ENCODE assay signal across 8 cellular contexts in genomic region chr4:83282049-83282535, GRCh38. TPM values are rescaled to one million over a fixed set of nuclear protein-coding genes. Genes with fewer than 3 reads are reported as not detected.
DNase-seq lines count a peak whose midpoint lies in the region; ATAC-seq, FAIRE-seq and TF ChIP-seq lines count a peak whose summit lies in the region.

No MANE protein-coding gene starts in this region.

- FAIRE-seq in astrocyte (lab: Jason Lieb, UNC): peak; percentile 56

- POLR2A ChIA-PET in SK-N-SH (lab: Yijun Ruan, JAX): interaction anchor here (1.0 kb wide), 1 partner anchor 103 kb away, joined by 3 read pairs; no protein-coding TSS in a partner anchor

- peaks cover 8% of the 10 kb centered on the region for H3K4me1 Mint-ChIP-seq in astrocyte (ENCODE audit: low read depth, unreplicated experiment)

- H2AFZ ChIP-seq in SK-N-SH (ENCODE audit: low read depth): no peak overlapping the region
- H2AFZ ChIP-seq in astrocyte (ENCODE audit: low read depth, low read length): no peak overlapping the region

- WGBS in SK-N-SH (ENCODE audit: low lambda C conversion rate): 34% methylated on average over 4 of the region's 4 CpGs

- H3K36me3 ChIP-seq in SK-N-SH (replicated peaks in 1 of 2; ENCODE audit: control insufficient read depth in 1 of 2, insufficient read depth in 2 of 2, low read length in 1 of 2) (peaks cover 0 to 7% of the 10 kb centered on the region in 2 experiments), astrocyte (ENCODE audit: insufficient read depth, low read length) (no peaks in the 10 kb centered on the region)

- H3K4me2 ChIP-seq in SK-N-SH (no peak overlapping the region), astrocyte (ENCODE audit: low read length) (peak overlapping the region; percentile 22)

- TF ChIP-seq EP300 in SK-N-SH (IDR thresholded peaks at IDR 0.05; ENCODE audit: borderline replicate concordance in 1 of 2, low read depth in 1 of 2, low read length in 1 of 2): no peak

- peaks cover 0 to 7% of the 10 kb centered on the region in 2 experiments; a peak in 2 of 4 replicates for H3K4me1 ChIP-seq in SK-N-SH (ENCODE audit: control insufficient read depth in 1 of 2, insufficient read depth in 2 of 2, low read depth in 1 of 2, low read length in 1 of 2)
- H3K4me1 ChIP-seq in astrocyte (ENCODE audit: insufficient read depth, low read length): peaks cover 6% of the 10 kb centered on the region

- H4K20me1 ChIP-seq in SK-N-SH (ENCODE audit: insufficient read depth) (no peaks in the 10 kb centered on the region), astrocyte (ENCODE audit: insufficient read depth, low read length) (peaks cover 16% of the 10 kb centered on the region)

- peak overlapping the region; percentile 7 for H3K4me3 Mint-ChIP-seq in astrocyte (ENCODE audit: unreplicated experiment)

- CTCF ChIA-PET in SK-N-SH (lab: Yijun Ruan, JAX): interaction anchor here (0.6 to 3.3 kb wide), 27 partner anchors 8 to 986 kb away, joined by 3 to 28 read pairs (median 4); partner anchors contain the start of gene COPS4

- no peak overlapping the region for H3K4me3 ChIP-seq in Jurkat, Clone E6-1 (ENCODE audit: low read length)
- H3K4me3 ChIP-seq in SK-N-SH (ENCODE audit: low read depth in 2 of 2, low read length in 1 of 2) (no peak overlapping the region; a peak in 1 of 4 replicates), astrocyte (ENCODE audit: insufficient read depth, low read depth, low read length) (no peak overlapping the region)

- no peak overlapping the region for H3K27ac Mint-ChIP-seq in astrocyte (ENCODE audit: unreplicated experiment)

- no peaks in the 10 kb centered on the region for H3K27me3 ChIP-seq in SK-N-SH (ENCODE audit: insufficient read depth)
- no peaks in the 10 kb centered on the region for H3K27me3 ChIP-seq in astrocyte (ENCODE audit: insufficient read depth, low read length)

- H3K9me3 ChIP-seq in SK-N-SH (no peaks in the 10 kb centered on the region), astrocyte (ENCODE audit: insufficient read depth, low read depth, low read length) (no peaks in the 10 kb centered on the region)

- no peaks in the 10 kb centered on the region for H3K9me2 ChIP-seq in SK-N-SH

- H3K79me2 ChIP-seq in SK-N-SH (ENCODE audit: insufficient read depth): peaks cover 18% of the 10 kb centered on the region; the same call in 1 of the 2 replicates
- peaks cover 15% of the 10 kb centered on the region for H3K79me2 ChIP-seq in astrocyte (ENCODE audit: insufficient read depth, low read length)

- DNase-seq in NCI-H146 (lab: John Stamatoyannopoulos, UW) (peak; percentile 0), NCI-H146 treated with DMSO at 0.1 percent for 48 hours (lab: John Stamatoyannopoulos, UW; ENCODE audit: unreplicated experiment) (no peak), SK-N-SH (peak; percentile 44), astrocyte (ENCODE audit: low read depth) (peak; percentile 15), kidney tubule cell (ENCODE audit: low spot score) (peak; percentile 64)
- peak; percentile 72 for DNase-seq in Jurkat, Clone E6-1 (ENCODE audit: low read depth, low spot score)
- DNase-seq in stimulated activated CD8-positive, alpha-beta memory T cell treated with anti-CD3 and anti-CD28 coated beads, Interleukin-12 subunit alpha, Interleukin-12 subunit beta, amount 100 ng/mL, for 1 hour (ENCODE audit: low read depth): peak; percentile 45

- peak; percentile 82 for TF ChIP-seq CTCF in SK-N-SH (IDR thresholded peaks at IDR 0.05)
- peak; percentile 86 for TF ChIP-seq CTCF in astrocyte (IDR thresholded peaks at IDR 0.05; ENCODE audit: insufficient read depth, low read depth, low read length)

- H3K27ac ChIP-seq in SK-N-SH (ENCODE audit: low read depth in 2 of 2, low read length in 1 of 2): no peak overlapping the region
- no peak overlapping the region for H3K27ac ChIP-seq in astrocyte (ENCODE audit: low read depth, low read length)

- H3K27me3 Mint-ChIP-seq in astrocyte (ENCODE audit: low read depth, unreplicated experiment): no peaks in the 10 kb centered on the region

- no peak overlapping the region for H3K9ac ChIP-seq in SK-N-SH
- H3K9ac ChIP-seq in astrocyte (ENCODE audit: low read length): peak overlapping the region; percentile 9

- H3K36me3 Mint-ChIP-seq in astrocyte (ENCODE audit: low read depth, unreplicated experiment): no peaks in the 10 kb centered on the region

- no peaks in the 10 kb centered on the region for H3K9me3 Mint-ChIP-seq in astrocyte (ENCODE audit: unreplicated experiment)

- peak; percentile 73 for TF ChIP-seq RAD21 in SK-N-SH (IDR thresholded peaks at IDR 0.05; ENCODE audit: low read length)

- no peaks in the 10 kb centered on the region for H3F3A ChIP-seq in SK-N-SH (replicated peaks; ENCODE audit: insufficient read depth)

- no peak for ATAC-seq in GM21526 (IDR thresholded peaks at IDR 0.05; ENCODE audit: low FRiP score, unreplicated experiment)

TF ChIP-seq in SK-N-SH, 30 proteins besides CTCF, POLR2A, EP300 and RAD21:
- TF ChIP-seq ELF1 (IDR thresholded peaks at IDR 0.05) (no peak), RXRA (IDR thresholded peaks at IDR 0.05; ENCODE audit: borderline replicate concordance, low read depth) (no peak), SMC3 (IDR thresholded peaks at IDR 0.05; ENCODE audit: low read depth, low read length) (peak; percentile 51), TAF1 (IDR thresholded peaks at IDR 0.05; ENCODE audit: borderline replicate concordance, low read depth, low read length) (no peak), TEAD4 (IDR thresholded peaks at IDR 0.05; ENCODE audit: borderline replicate concordance, insufficient read depth) (no peak), NRF1 (IDR thresholded peaks at IDR 0.05; ENCODE audit: low read depth, low read length) (no peak), IRF3 (IDR thresholded peaks at IDR 0.05; ENCODE audit: low read depth, low read length) (no peak), NFIC (IDR thresholded peaks at IDR 0.05; ENCODE audit: borderline replicate concordance) (no peak), CHD2 (IDR thresholded peaks at IDR 0.05; ENCODE audit: low read length, partially characterized antibody) (no peak), TCF12 (IDR thresholded peaks at IDR 0.05) (peak; percentile 39; the same call in 1 of the 2 replicates), RCOR1 (IDR thresholded peaks at IDR 0.05; ENCODE audit: low read length) (no peak)
- TF ChIP-seq, protein P1, sequence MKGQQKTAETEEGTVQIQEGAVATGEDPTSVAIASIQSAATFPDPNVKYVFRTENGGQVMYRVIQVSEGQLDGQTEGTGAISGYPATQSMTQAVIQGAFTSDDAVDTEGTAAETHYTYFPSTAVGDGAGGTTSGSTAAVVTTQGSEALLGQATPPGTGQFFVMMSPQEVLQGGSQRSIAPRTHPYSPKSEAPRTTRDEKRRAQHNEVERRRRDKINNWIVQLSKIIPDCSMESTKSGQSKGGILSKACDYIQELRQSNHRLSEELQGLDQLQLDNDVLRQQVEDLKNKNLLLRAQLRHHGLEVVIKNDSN (IDR thresholded peaks at IDR 0.05; ENCODE audit: borderline replicate concordance, low read depth): no peak

RNA-seq across cellular contexts. Expression of gene COQ2, which starts 2.5 kb away (rescaled TPM):
- 9.6 TPM for polyA plus RNA-seq in Jurkat, Clone E6-1 (2012; ENCODE audit: insufficient read depth, insufficient read length)
- polyA plus RNA-seq in SK-N-SH (2012; rRNA removed): 14.8 and 15.6 TPM in 2 replicates
- polyA plus RNA-seq in SK-N-SH (2012; cell fraction: cytosol; rRNA removed): 16.8 and 20.6 TPM in 2 replicates
- polyA plus RNA-seq in SK-N-SH (2012; cell fraction: nucleus; rRNA removed): 4.8 and 7.6 TPM in 2 replicates
- total RNA-seq in astrocyte: 8.2 and 8.7 TPM in 2 replicates

RNA-seq across cellular contexts. Expression of gene HPSE, which starts 52.6 kb away (rescaled TPM):
- polyA plus RNA-seq in Jurkat, Clone E6-1 (2012; ENCODE audit: insufficient read depth, insufficient read length): 0.93 TPM
- 1.7 and 2.1 TPM in 2 replicates for polyA plus RNA-seq in SK-N-SH (2012; rRNA removed)
- 2.0 and 2.1 TPM in 2 replicates for polyA plus RNA-seq in SK-N-SH (2012; cell fraction: cytosol; rRNA removed)
- 0.61 and 1.3 TPM in 2 replicates for polyA plus RNA-seq in SK-N-SH (2012; cell fraction: nucleus; rRNA removed)
- total RNA-seq in astrocyte: 0.75 and 0.94 TPM in 2 replicates
